Comparison of ENCODE assay signal across 30 cellular contexts in genomic region chr6:108235121-108235520, GRCh38.
"Had no signal": no experiment of that assay in that cellular context is flagged by ENCODE, and none has a peak within 500 bp of the region (broad histone marks: within the 10 kb centered on the region; RNA-seq: fewer than 3 reads in every experiment).

No MANE protein-coding gene starts in this region.

- DNase-seq: activated CD4-positive, alpha-beta T cell treated with anti-CD3 and anti-CD28 coated beads for 36 hours; activated CD4-positive, alpha-beta T cell treated with anti-CD3 and anti-CD28 coated beads, Interleukin-2, amount 10 ng/mL, durations not matched to agents 7 days and 5 days; activated CD4-positive, alpha-beta T cell treated with anti-CD3 and anti-CD28 coated beads, Interleukin-2, amount 50 U/mL, for 48 hours; activated CD8-positive, alpha-beta T cell treated with anti-CD3 and anti-CD28 coated beads, Interleukin-2, amount 10 ng/mL, durations not matched to agents 7 days and 5 days; activated gamma-delta T cell; activated naive CD4-positive, alpha-beta T cell treated with Interleukin-2 at 50 U/mL for 16 hours; activated naive CD8-positive, alpha-beta T cell treated with anti-CD3 and anti-CD28 coated beads, Interleukin-2, amount 10 ng/mL, durations not matched to agents 7 days and 5 days; activated T-cell treated with anti-CD3 and anti-CD28 coated beads, Interleukin-2, amount 50 U/mL, for 24 hours; amygdala; Karpas-422; KBM-7; NCI-H1105 treated with DMSO at 0.1 percent for 48 hours; NCI-H1436; NCI-H1694; NCI-H1930; NCI-H2107; NCI-H510A; NCI-H526; NCI-H774; SHP77 had no signal

- H3K27ac ChIP-seq: ascending aorta, cardiac muscle cell, SJCRH30, SK-N-MC had no signal

- H3K4me1 ChIP-seq: SJCRH30 had no signal

- H3K27me3 ChIP-seq: ascending aorta, cardiac muscle cell, SJCRH30 had no signal

- H3K9me3 ChIP-seq: ascending aorta, SJCRH30 had no signal

- H3K4me3 Mint-ChIP-seq: activated CD4-positive, alpha-beta T cell treated with anti-CD3 and anti-CD28 coated beads for 36 hours; activated CD4-positive, alpha-beta T cell treated with anti-CD3 and anti-CD28 coated beads, Interleukin-2, amount 10 ng/mL, durations not matched to agents 7 days and 5 days; activated CD8-positive, alpha-beta T cell treated with anti-CD3 and anti-CD28 coated beads, Interleukin-2, amount 10 ng/mL, durations not matched to agents 7 days and 5 days; activated naive CD4-positive, alpha-beta T cell treated with anti-CD3 and anti-CD28 coated beads, Interleukin-2, amount 50 U/mL, for 24 hours; activated naive CD8-positive, alpha-beta T cell treated with anti-CD3 and anti-CD28 coated beads, Interleukin-2, amount 10 ng/mL, durations not matched to agents 7 days and 5 days; activated T-cell treated with anti-CD3 and anti-CD28 coated beads, Interleukin-2, amount 50 U/mL, for 24 hours; central memory CD8-positive, alpha-beta T cell; T-helper 1 cell treated with Interleukin-12 subunit alpha and Interleukin-12 subunit beta and Interleukin-4 antibody, amounts not matched to agents 30 μg/mL and 1 μg/mL, for 36 hours; T-helper 2 cell treated with Interferon-gamma antibody and Interleukin-4, amounts not matched to agents 5 μg/mL and 100 μg/mL, for 36 hours had no signal

- H3K27ac Mint-ChIP-seq: activated CD4-positive, alpha-beta T cell treated with anti-CD3 and anti-CD28 coated beads for 36 hours; activated CD4-positive, alpha-beta T cell treated with anti-CD3 and anti-CD28 coated beads, Interleukin-2, amount 10 ng/mL, durations not matched to agents 7 days and 5 days; activated CD8-positive, alpha-beta T cell treated with anti-CD3 and anti-CD28 coated beads, Interleukin-2, amount 10 ng/mL, durations not matched to agents 7 days and 5 days; activated naive CD4-positive, alpha-beta T cell treated with anti-CD3 and anti-CD28 coated beads, Interleukin-2, amount 50 U/mL, for 24 hours; activated naive CD8-positive, alpha-beta T cell treated with anti-CD3 and anti-CD28 coated beads, Interleukin-2, amount 10 ng/mL, durations not matched to agents 7 days and 5 days; activated T-cell treated with anti-CD3 and anti-CD28 coated beads, Interleukin-2, amount 50 U/mL, for 24 hours; activated T-helper 2 cell treated with anti-CD3 and anti-CD28 coated beads, Interferon-gamma antibody, Interleukin-2, Interleukin-4, amounts not matched to agents 10 μg/mL and 5 μg/mL and 100 μg/mL, durations not matched to agents 14 hours and 24 hours and 36 hours; T-helper 1 cell treated with Interleukin-12 subunit alpha and Interleukin-12 subunit beta and Interleukin-4 antibody, amounts not matched to agents 30 μg/mL and 1 μg/mL, for 36 hours; T-helper 2 cell treated with Interferon-gamma antibody and Interleukin-4, amounts not matched to agents 5 μg/mL and 100 μg/mL, for 36 hours had no signal

- H3K36me3 ChIP-seq: cardiac muscle cell had no signal

- H3K4me3 ChIP-seq: ascending aorta, cardiac muscle cell, SJCRH30, SK-N-MC had no signal

- FAIRE-seq: TTC549 had no signal

- H3K9me3 Mint-ChIP-seq: activated CD4-positive, alpha-beta T cell treated with anti-CD3 and anti-CD28 coated beads, Interleukin-2, amount 10 ng/mL, durations not matched to agents 7 days and 5 days; activated naive CD4-positive, alpha-beta T cell treated with anti-CD3 and anti-CD28 coated beads, Interleukin-2, amount 50 U/mL, for 24 hours; activated naive CD8-positive, alpha-beta T cell treated with anti-CD3 and anti-CD28 coated beads, Interleukin-2, amount 10 ng/mL, durations not matched to agents 7 days and 5 days; activated T-cell treated with anti-CD3 and anti-CD28 coated beads, Interleukin-2, amount 50 U/mL, for 24 hours; activated T-helper 2 cell treated with anti-CD3 and anti-CD28 coated beads, Interferon-gamma antibody, Interleukin-2, Interleukin-4, amounts not matched to agents 10 μg/mL and 5 μg/mL and 100 μg/mL, durations not matched to agents 14 hours and 24 hours and 36 hours; central memory CD8-positive, alpha-beta T cell; T-helper 1 cell treated with Interleukin-12 subunit alpha and Interleukin-12 subunit beta and Interleukin-4 antibody, amounts not matched to agents 30 μg/mL and 1 μg/mL, for 36 hours; T-helper 2 cell treated with Interferon-gamma antibody and Interleukin-4, amounts not matched to agents 5 μg/mL and 100 μg/mL, for 36 hours had no signal

- H3K27me3 Mint-ChIP-seq: activated CD4-positive, alpha-beta T cell treated with anti-CD3 and anti-CD28 coated beads for 36 hours; activated CD4-positive, alpha-beta T cell treated with anti-CD3 and anti-CD28 coated beads, Interleukin-2, amount 10 ng/mL, durations not matched to agents 7 days and 5 days; activated naive CD4-positive, alpha-beta T cell treated with anti-CD3 and anti-CD28 coated beads, Interleukin-2, amount 50 U/mL, for 24 hours; activated naive CD8-positive, alpha-beta T cell treated with anti-CD3 and anti-CD28 coated beads, Interleukin-2, amount 10 ng/mL, durations not matched to agents 7 days and 5 days; activated T-cell treated with anti-CD3 and anti-CD28 coated beads, Interleukin-2, amount 50 U/mL, for 24 hours; central memory CD8-positive, alpha-beta T cell had no signal
